ENCODE assay signal across 9 cellular contexts in genomic region chr19:17860331-17860992, GRCh38. TPM values are rescaled to one million over a fixed set of nuclear protein-coding genes. Genes with fewer than 3 reads are reported as not detected.
DNase-seq lines count a peak whose midpoint lies in the region; ATAC-seq and TF ChIP-seq lines count a peak whose summit lies in the region.
"Had no signal": no experiment of that assay in that cellular context is flagged by ENCODE, and none has a peak within 500 bp of the region (broad histone marks: within the 10 kb centered on the region; RNA-seq: fewer than 3 reads in every experiment).

No MANE protein-coding gene starts in this region.

- intact Hi-C loops in esophagus squamous epithelium (cut with DNase I) = no loop called here

- peaks cover 25 to 48% (median 33%) of the 10 kb centered on the region in 3 donors for H3K36me3 ChIP-seq in esophagus squamous epithelium

- H3K27me3 Mint-ChIP-seq in progenitor cell of endocrine pancreas = peaks cover 6% of the 10 kb centered on the region

- H3K4me3 ChIP-seq in GM12864 (ENCODE audit: low read depth, low read length) (peak overlapping the region; percentile 96), esophagus squamous epithelium (peak overlapping the region; percentile 83 to 94 (median 89))

- peak overlapping the region; percentile 96 for H3K27ac Mint-ChIP-seq in progenitor cell of endocrine pancreas

- DNase-seq in GM12864 (ENCODE audit: low read depth) (no peak), RWPE1 (ENCODE audit: low spot score) (no peak), esophagus squamous epithelium (lab: John Stamatoyannopoulos, UW) (no peak), progenitor cell of endocrine pancreas (ENCODE audit: low spot score, unreplicated experiment) (no peak), C1 segment of cervical spinal cord (lab: John Stamatoyannopoulos, UW) (no peak), epidermal melanocyte (ENCODE audit: insufficient read length, low spot score) (no peak)

- H3K9me3 ChIP-seq in esophagus squamous epithelium = no peaks in the 10 kb centered on the region

- no peak for TF ChIP-seq CTCF in GM12864 (IDR thresholded peaks at IDR 0.05; ENCODE audit: low read depth, low read length, missing control alignments)
- no peak for TF ChIP-seq CTCF in RWPE1 (conservative IDR thresholded peaks at IDR 0.05; ENCODE audit: low read depth)
- TF ChIP-seq CTCF in esophagus squamous epithelium (IDR thresholded peaks at IDR 0.05) = no peak
- TF ChIP-seq CTCF in progenitor cell of endocrine pancreas (IDR thresholded peaks at IDR 0.05; ENCODE audit: unreplicated experiment) = no peak

- H3K27ac ChIP-seq in RWPE1 (peak overlapping the region; percentile 77), esophagus squamous epithelium (peak overlapping the region; percentile 88 to 95 (median 93))

- POLR2A ChIA-PET in RWPE1 (lab: Yijun Ruan, JAX; ENCODE audit: low non-redundant PET) = no interaction called here

- peaks cover 19% of the 10 kb centered on the region for H3K4me1 Mint-ChIP-seq in progenitor cell of endocrine pancreas (ENCODE audit: low read depth)

- CTCF ChIA-PET in RWPE1 (lab: Yijun Ruan, JAX) = interaction anchor here (1.8 to 2.2 kb wide), 3 partner anchors 73 to 255 kb away, joined by 8 to 52 read pairs (median 13); partner anchors contain the start of gene CCDC124

- no peaks in the 10 kb centered on the region for H3K27me3 ChIP-seq in esophagus squamous epithelium

- no peaks in the 10 kb centered on the region for H3K9me3 Mint-ChIP-seq in progenitor cell of endocrine pancreas (ENCODE audit: low read depth)

- peak overlapping the region; percentile 96 for H3K4me3 Mint-ChIP-seq in progenitor cell of endocrine pancreas (ENCODE audit: low read depth)

- TF ChIP-seq POLR2A in esophagus squamous epithelium (IDR thresholded peaks at IDR 0.05) = no peak

- WGBS in esophagus squamous epithelium, 2 donors = 0 to 3% methylated on average over 14 to 15 of the region's 22 CpGs

- peaks cover 26 to 55% (median 45%) of the 10 kb centered on the region in 3 donors for H3K4me1 ChIP-seq in esophagus squamous epithelium

- ATAC-seq in GM18873 (IDR thresholded peaks at IDR 0.05; ENCODE audit: low FRiP score, unreplicated experiment) = no peak
- ATAC-seq in HG03442 (IDR thresholded peaks at IDR 0.05; ENCODE audit: unreplicated experiment) = no peak

- peaks cover 17% of the 10 kb centered on the region for H3K36me3 Mint-ChIP-seq in progenitor cell of endocrine pancreas (ENCODE audit: insufficient read depth)

RNA-seq across cellular contexts. Expression of gene RPL18A, which starts 0.8 kb away (rescaled TPM):
- 1,000 to 10,000 TPM; 1,080 to 2,192 (median 1,622) TPM for total RNA-seq in esophagus squamous epithelium
- 1,687 and 1,716 TPM in 2 replicates for total RNA-seq in progenitor cell of endocrine pancreas

RNA-seq across cellular contexts. Expression of gene SLC5A5, which starts 11.3 kb away (rescaled TPM):
- total RNA-seq in esophagus squamous epithelium (under 1 TPM in 2 of 4 donors, not detected in 2; 0.18 to 0.19 TPM), progenitor cell of endocrine pancreas (not detected in 2 replicates)
- total RNA-seq: M059J had no signal

RNA-seq across cellular contexts. Expression of gene JAK3, which starts 12.7 kb away (rescaled TPM):
- 1 to 10 TPM in 3 of 4 donors, under 1 TPM in 1; 0.87 to 6.5 (median 4.6) TPM for total RNA-seq in esophagus squamous epithelium
- total RNA-seq in progenitor cell of endocrine pancreas = 0.74 and 0.95 TPM in 2 replicates

RNA-seq across cellular contexts. Expression of gene INSL3, which starts 39.1 kb away (rescaled TPM):
- total RNA-seq in esophagus squamous epithelium = not detected
- not detected in 2 replicates for total RNA-seq in progenitor cell of endocrine pancreas
- total RNA-seq: M059J had no signal
